Comparison of ENCODE assay signal across 27 cellular contexts in genomic region chrY:7938982-7939718, GRCh38.
DNase-seq lines count a peak whose midpoint lies in the region; ATAC-seq, FAIRE-seq and TF ChIP-seq lines count a peak whose summit lies in the region.
"Had no signal": no experiment of that assay in that cellular context is flagged by ENCODE, and none has a peak within 500 bp of the region (broad histone marks: within the 10 kb centered on the region; RNA-seq: fewer than 3 reads in every experiment).

No MANE protein-coding gene starts in this region.

- no peak for TF ChIP-seq EP300 in transverse colon (IDR thresholded peaks at IDR 0.05; ENCODE audit: low read depth)

- no peaks in the 10 kb centered on the region for H3K4me1 Mint-ChIP-seq in activated T-helper 17 cell treated with anti-CD3 and anti-CD28 coated beads, Interleukin-2, amount 50 U/mL, for 72 hours
- H3K4me1 Mint-ChIP-seq: CD14-positive monocyte; CD4-positive, alpha-beta memory T cell; CD4-positive, CD25-positive, alpha-beta regulatory T cell; CD8-positive, alpha-beta memory T cell had no signal

- H3K9me3 Mint-ChIP-seq in activated T-helper 17 cell treated with anti-CD3 and anti-CD28 coated beads, Interleukin-2, amount 50 U/mL, for 72 hours: no peaks in the 10 kb centered on the region
- H3K9me3 Mint-ChIP-seq: CD14-positive monocyte; CD8-positive, alpha-beta memory T cell had no signal

- no peaks in the 10 kb centered on the region for H3K36me3 Mint-ChIP-seq in activated T-helper 17 cell treated with anti-CD3 and anti-CD28 coated beads, Interleukin-2, amount 50 U/mL, for 72 hours (ENCODE audit: low read depth)
- H3K36me3 Mint-ChIP-seq: CD14-positive monocyte; CD4-positive, alpha-beta memory T cell; CD4-positive, CD25-positive, alpha-beta regulatory T cell; CD8-positive, alpha-beta memory T cell had no signal

- peak; percentile 38 for ATAC-seq in activated T-helper 17 cell treated with anti-CD3 and anti-CD28 coated beads, Interleukin-2, amount 50 U/mL, for 72 hours (replicated peaks)
- peak; percentile 55 to 71 for ATAC-seq in gastrocnemius medialis
- ATAC-seq: GM12878 had no signal

- no peaks in the 10 kb centered on the region for H3K36me3 ChIP-seq in gastrocnemius medialis
- H3K36me3 ChIP-seq in transverse colon: no peaks in the 10 kb centered on the region
- H3K36me3 ChIP-seq: BE2C, BLaER1 had no signal

- no peak for TF ChIP-seq POLR2A in gastrocnemius medialis (IDR thresholded peaks at IDR 0.05)
- no peak for TF ChIP-seq POLR2A in transverse colon (IDR thresholded peaks at IDR 0.05)

- H3K27me3 Mint-ChIP-seq in activated T-helper 17 cell treated with anti-CD3 and anti-CD28 coated beads, Interleukin-2, amount 50 U/mL, for 72 hours: no peaks in the 10 kb centered on the region
- H3K27me3 Mint-ChIP-seq: CD4-positive, alpha-beta memory T cell; CD4-positive, CD25-positive, alpha-beta regulatory T cell; CD8-positive, alpha-beta memory T cell had no signal

- H3K4me3 Mint-ChIP-seq in activated T-helper 17 cell treated with anti-CD3 and anti-CD28 coated beads, Interleukin-2, amount 50 U/mL, for 72 hours: no peak overlapping the region
- H3K4me3 Mint-ChIP-seq: CD14-positive monocyte; CD4-positive, alpha-beta memory T cell; CD4-positive, CD25-positive, alpha-beta regulatory T cell; CD8-positive, alpha-beta memory T cell had no signal

- no peak for FAIRE-seq in RCC 7860 (lab: Jason Lieb, UNC)
- FAIRE-seq: A204.1, GM12878, GM12892, GM18507 had no signal

- no peaks in the 10 kb centered on the region for H3K9me3 ChIP-seq in gastrocnemius medialis
- H3K9me3 ChIP-seq in transverse colon: no peaks in the 10 kb centered on the region
- H3K9me3 ChIP-seq: BE2C, BLaER1 had no signal

- intact Hi-C loops in gastrocnemius medialis (cut with DNase I; ENCODE audit: low total_unique reads): no loop called here
- intact Hi-C loops in transverse colon (cut with DNase I; ENCODE audit: low total_unique reads): no loop called here

- no CpG with 5 or more reads among the region's 2 CpGs for WGBS in transverse colon (ENCODE audit: low coverage in 1 of 2), 2 donors

- no peaks in the 10 kb centered on the region for H3K4me1 ChIP-seq in gastrocnemius medialis
- H3K4me1 ChIP-seq in transverse colon: no peaks in the 10 kb centered on the region
- H3K4me1 ChIP-seq: BE2C, BLaER1 had no signal

- no peaks in the 10 kb centered on the region for H3K27me3 ChIP-seq in gastrocnemius medialis
- no peaks in the 10 kb centered on the region for H3K27me3 ChIP-seq in transverse colon
- H3K27me3 ChIP-seq: BE2C, BLaER1 had no signal

- H3K27ac Mint-ChIP-seq in activated T-helper 17 cell treated with anti-CD3 and anti-CD28 coated beads, Interleukin-2, amount 50 U/mL, for 72 hours: no peak overlapping the region
- H3K27ac Mint-ChIP-seq: CD14-positive monocyte; CD4-positive, alpha-beta memory T cell; CD4-positive, CD25-positive, alpha-beta regulatory T cell had no signal

- no peak overlapping the region for H3K4me3 ChIP-seq in gastrocnemius medialis
- no peak overlapping the region for H3K4me3 ChIP-seq in transverse colon
- H3K4me3 ChIP-seq: BLaER1, GM12878 had no signal

- H3K27ac ChIP-seq in gastrocnemius medialis (peak overlapping the region in 1 of 4 donors; percentile 50), transverse colon (no peak overlapping the region)
- H3K27ac ChIP-seq: BLaER1 had no signal

- peak; percentile 22 for DNase-seq in RCC 7860 (ENCODE audit: low spot score)
- peak; percentile 2 to 14 for DNase-seq in gastrocnemius medialis
- no peak for DNase-seq in transverse colon
- DNase-seq in GM19238 (ENCODE audit: insufficient read length, low spot score): no peak
- DNase-seq in HUDEP-2 (lab: John Stamatoyannopoulos, UW; ENCODE audit: unreplicated experiment in 76 of 76): no peak
- DNase-seq: 8988T; ACHN; BE2C; C1 segment of cervical spinal cord; CD4-positive, alpha-beta memory T cell; CD4-positive, CD25-positive, alpha-beta regulatory T cell; CD8-positive, alpha-beta memory T cell; COR-L47; DMS 273 treated with DMSO at 0.1 percent for 48 hours; DMS153; DMS53; DMS79; DND-41; EL; GDM1 had no signal

- in situ Hi-C loops in gastrocnemius medialis (cut with MboI; ENCODE audit: low sequenced_read_pairs in 4 of 4): loop anchor here in 1 of 4 donors (25.0 kb wide), 1 partner anchor 398 kb away; no protein-coding TSS in a partner anchor
- in situ Hi-C loops in transverse colon (cut with MboI; ENCODE audit: low pct_ligation_motif_present in 1 of 4, low pct_unique_long_range_greater_than_20kb in 1 of 4, low sequenced_read_pairs in 3 of 4): no loop called here

- TF ChIP-seq CTCF in gastrocnemius medialis (IDR thresholded peaks at IDR 0.05 in 4 of 5, conservative IDR thresholded peaks at IDR 0.05 in 1 of 5): no peak
- TF ChIP-seq CTCF in transverse colon (IDR thresholded peaks at IDR 0.05): no peak

Comparison
In these comparisons a context has a peak if more than half of its experiments do, and no peak if none do; other contexts are left out.
1. DNase-seq: peak in RCC 7860 (single experiment) and gastrocnemius medialis (2 of 2); none in transverse colon (single experiment), GM19238 (single experiment) and HUDEP-2 (0 of 76).